1 cellular context compared by ENCODE assay signal in genomic region chr17:35843698-35844097, GRCh38.
TF ChIP-seq lines count a peak whose summit lies in the region.

No MANE protein-coding gene starts in this region.

TF ChIP-seq in GM23338, 12 proteins besides CTCF, POLR2A, EP300 and RAD21 (continued from another document):
- TF ChIP-seq EZH2 (IDR thresholded peaks at IDR 0.05; ENCODE audit: low read depth, unreplicated experiment) (no peak), REST (IDR thresholded peaks at IDR 0.05; ENCODE audit: unreplicated experiment) (no peak), EZH2phosphoT487 (IDR thresholded peaks at IDR 0.05; ENCODE audit: unreplicated experiment) (no peak), ZNF462 (CRISPR knock-in tag; IDR thresholded peaks at IDR 0.05) (no peak), POLR2AphosphoS5 (IDR thresholded peaks at IDR 0.05; ENCODE audit: low read depth) (no peak), JUNB (IDR thresholded peaks at IDR 0.05; ENCODE audit: unreplicated experiment) (no peak), ZNF114 (CRISPR knock-in tag; IDR thresholded peaks at IDR 0.05) (no peak), ZNF331 (CRISPR knock-in tag; IDR thresholded peaks at IDR 0.05; ENCODE audit: low read depth) (no peak), STAT1 (IDR thresholded peaks at IDR 0.05; ENCODE audit: unreplicated experiment) (no peak)
